ENCODE assay signal across 16 cellular contexts in genomic region chr3:56813656-56813965, GRCh38. TPM values are rescaled to one million over a fixed set of nuclear protein-coding genes. Genes with fewer than 3 reads are reported as not detected.
DNase-seq lines count a peak whose midpoint lies in the region; ATAC-seq and TF ChIP-seq lines count a peak whose summit lies in the region.
"Had no signal": no experiment of that assay in that cellular context is flagged by ENCODE, and none has a peak within 500 bp of the region (broad histone marks: within the 10 kb centered on the region; RNA-seq: fewer than 3 reads in every experiment).

No MANE protein-coding gene starts in this region.

- H3K4me3 ChIP-seq in Loucy (ENCODE audit: low read length, poor library complexity, severe bottlenecking) (peak overlapping the region; percentile 45), parathyroid adenoma (ENCODE audit: low read depth, low read length) (no peak overlapping the region)
- H3K4me3 ChIP-seq: spleen had no signal

- H3K9me3 ChIP-seq in Loucy (ENCODE audit: insufficient read depth, low read depth, low read length) (no peaks in the 10 kb centered on the region), parathyroid adenoma (ENCODE audit: control insufficient read depth, low read length) (no peaks in the 10 kb centered on the region)
- H3K9me3 ChIP-seq: spleen had no signal

- no peaks in the 10 kb centered on the region for H3K27me3 Mint-ChIP-seq in T-helper 2 cell treated with Interferon-gamma antibody and Interleukin-4, amounts not matched to agents 5 μg/mL and 100 μg/mL, for 36 hours (ENCODE audit: low read depth)
- H3K27me3 Mint-ChIP-seq in activated naive CD8-positive, alpha-beta T cell treated with anti-CD3 and anti-CD28 coated beads, Interleukin-2, amount 10 ng/mL, durations not matched to agents 7 days and 5 days: no peaks in the 10 kb centered on the region
- H3K27me3 Mint-ChIP-seq: memory B cell had no signal

- H3K27ac Mint-ChIP-seq in T-helper 2 cell treated with Interferon-gamma antibody and Interleukin-4, amounts not matched to agents 5 μg/mL and 100 μg/mL, for 36 hours: peak overlapping the region; percentile 39
- no peak overlapping the region for H3K27ac Mint-ChIP-seq in activated naive CD8-positive, alpha-beta T cell treated with anti-CD3 and anti-CD28 coated beads, Interleukin-2, amount 10 ng/mL, durations not matched to agents 7 days and 5 days
- H3K27ac Mint-ChIP-seq: HFFc6, memory B cell had no signal

- ATAC-seq in activated naive CD8-positive, alpha-beta T cell treated with anti-CD3 and anti-CD28 coated beads, Interleukin-2, amount 10 ng/mL, durations not matched to agents 7 days and 5 days (ENCODE audit: low read depth): no peak
- ATAC-seq in HG03095 (IDR thresholded peaks at IDR 0.05; ENCODE audit: unreplicated experiment): no peak
- ATAC-seq in GM18858 (IDR thresholded peaks at IDR 0.05; ENCODE audit: unreplicated experiment): no peak
- no peak for ATAC-seq in HG02973 (IDR thresholded peaks at IDR 0.05; ENCODE audit: unreplicated experiment)

- peak overlapping the region; percentile 66 for H3K27ac ChIP-seq in parathyroid adenoma

- H3K4me1 ChIP-seq in Loucy (ENCODE audit: insufficient read depth, low read length, poor library complexity, severe bottlenecking) (peaks cover 61% of the 10 kb centered on the region), parathyroid adenoma (peaks cover 46% of the 10 kb centered on the region)

- H3K9ac ChIP-seq in Loucy (ENCODE audit: low read depth, low read length, poor library complexity, severe bottlenecking): peak overlapping the region; percentile 64
- no peak overlapping the region for H3K9ac ChIP-seq in parathyroid adenoma

- H3K4me2 ChIP-seq in Loucy (ENCODE audit: low read depth, low read length, poor library complexity, severe bottlenecking) (peak overlapping the region; percentile 68), parathyroid adenoma (ENCODE audit: low read length) (peak overlapping the region; percentile 29)

- POLR2A ChIA-PET in activated naive CD8-positive, alpha-beta T cell treated with anti-CD3 and anti-CD28 coated beads, Interleukin-2, amount 10 ng/mL, durations not matched to agents 7 days and 5 days (lab: Charles Lee): interaction anchor here (3.8 kb wide), 1 partner anchor 13 kb away, joined by 20 read pairs; the partner anchor contains the start of gene ARHGEF3

- no peaks in the 10 kb centered on the region for H3K36me3 ChIP-seq in Loucy (ENCODE audit: insufficient read depth, low read length)
- H3K36me3 ChIP-seq in parathyroid adenoma (ENCODE audit: control insufficient read depth, insufficient read depth, low read length): no peaks in the 10 kb centered on the region
- H3K36me3 ChIP-seq: spleen had no signal

- no peaks in the 10 kb centered on the region for H4K20me1 ChIP-seq in Loucy (ENCODE audit: insufficient read depth, low read length, poor library complexity, severe bottlenecking)

- H3K36me3 Mint-ChIP-seq in T-helper 2 cell treated with Interferon-gamma antibody and Interleukin-4, amounts not matched to agents 5 μg/mL and 100 μg/mL, for 36 hours (ENCODE audit: low read depth): peaks cover 1% of the 10 kb centered on the region
- H3K36me3 Mint-ChIP-seq in activated naive CD8-positive, alpha-beta T cell treated with anti-CD3 and anti-CD28 coated beads, Interleukin-2, amount 10 ng/mL, durations not matched to agents 7 days and 5 days: peaks cover 7% of the 10 kb centered on the region
- H3K36me3 Mint-ChIP-seq: memory B cell had no signal

- H2AFZ ChIP-seq in Loucy (ENCODE audit: low read length) (no peak overlapping the region), parathyroid adenoma (no peak overlapping the region)

- H3K9me2 ChIP-seq in Loucy (replicated peaks; ENCODE audit: low read depth, low read length): no peaks in the 10 kb centered on the region

- no peak for DNase-seq in T-helper 2 cell treated with Interferon-gamma antibody and Interleukin-4, amounts not matched to agents 5 μg/mL and 100 μg/mL, for 36 hours (ENCODE audit: low spot score)
- DNase-seq in T-helper 2 cell: no peak
- DNase-seq in activated naive CD8-positive, alpha-beta T cell treated with anti-CD3 and anti-CD28 coated beads, Interleukin-2, amount 10 ng/mL, durations not matched to agents 7 days and 5 days: no peak
- DNase-seq: activated effector memory CD4-positive, alpha-beta T cell treated with anti-CD3 and anti-CD28 coated beads, Interleukin-2, amount 50 U/mL, for 16 hours; foreskin melanocyte; NCI-H2107; spleen; substantia nigra; SW 1271 had no signal

- H3K79me2 ChIP-seq in Loucy (ENCODE audit: insufficient read depth, low read length) (peaks cover 20% of the 10 kb centered on the region), parathyroid adenoma (peaks cover 22% of the 10 kb centered on the region)

- H3K27me3 ChIP-seq in Loucy (ENCODE audit: insufficient read depth, low read length, poor library complexity, severe bottlenecking) (no peaks in the 10 kb centered on the region), parathyroid adenoma (ENCODE audit: control insufficient read depth, insufficient read depth, low read length) (no peaks in the 10 kb centered on the region)
- H3K27me3 ChIP-seq: spleen had no signal

- TF ChIP-seq CTCF in Loucy (conservative IDR thresholded peaks at IDR 0.05; ENCODE audit: low read length) (no peak), parathyroid adenoma (IDR thresholded peaks at IDR 0.05) (no peak)

- peaks cover 38% of the 10 kb centered on the region for H3K4me1 Mint-ChIP-seq in T-helper 2 cell treated with Interferon-gamma antibody and Interleukin-4, amounts not matched to agents 5 μg/mL and 100 μg/mL, for 36 hours (ENCODE audit: low read depth)
- H3K4me1 Mint-ChIP-seq in activated naive CD8-positive, alpha-beta T cell treated with anti-CD3 and anti-CD28 coated beads, Interleukin-2, amount 10 ng/mL, durations not matched to agents 7 days and 5 days: peaks cover 23% of the 10 kb centered on the region

- peaks cover 4% of the 10 kb centered on the region; the same call in 1 of the 2 replicates for H3F3A ChIP-seq in Loucy (ENCODE audit: low read depth)

- H3K9me3 Mint-ChIP-seq in T-helper 2 cell treated with Interferon-gamma antibody and Interleukin-4, amounts not matched to agents 5 μg/mL and 100 μg/mL, for 36 hours: no peaks in the 10 kb centered on the region
- H3K9me3 Mint-ChIP-seq in activated naive CD8-positive, alpha-beta T cell treated with anti-CD3 and anti-CD28 coated beads, Interleukin-2, amount 10 ng/mL, durations not matched to agents 7 days and 5 days: no peaks in the 10 kb centered on the region
- H3K9me3 Mint-ChIP-seq: HFFc6, memory B cell had no signal

- H3K4me3 Mint-ChIP-seq in T-helper 2 cell treated with Interferon-gamma antibody and Interleukin-4, amounts not matched to agents 5 μg/mL and 100 μg/mL, for 36 hours: peak overlapping the region; percentile 1
- peak overlapping the region; percentile 43 for H3K4me3 Mint-ChIP-seq in activated naive CD8-positive, alpha-beta T cell treated with anti-CD3 and anti-CD28 coated beads, Interleukin-2, amount 10 ng/mL, durations not matched to agents 7 days and 5 days
- H3K4me3 Mint-ChIP-seq: HFFc6, memory B cell had no signal

RNA-seq across cellular contexts. Expression of gene ARHGEF3, which starts 11.9 kb away (rescaled TPM):
- 100 to 1,000 TPM; 130 TPM for total RNA-seq in activated naive CD8-positive, alpha-beta T cell treated with anti-CD3 and anti-CD28 coated beads, Interleukin-2, amount 10 ng/mL, durations not matched to agents 7 days and 5 days
